In the genomic region with DNA sequence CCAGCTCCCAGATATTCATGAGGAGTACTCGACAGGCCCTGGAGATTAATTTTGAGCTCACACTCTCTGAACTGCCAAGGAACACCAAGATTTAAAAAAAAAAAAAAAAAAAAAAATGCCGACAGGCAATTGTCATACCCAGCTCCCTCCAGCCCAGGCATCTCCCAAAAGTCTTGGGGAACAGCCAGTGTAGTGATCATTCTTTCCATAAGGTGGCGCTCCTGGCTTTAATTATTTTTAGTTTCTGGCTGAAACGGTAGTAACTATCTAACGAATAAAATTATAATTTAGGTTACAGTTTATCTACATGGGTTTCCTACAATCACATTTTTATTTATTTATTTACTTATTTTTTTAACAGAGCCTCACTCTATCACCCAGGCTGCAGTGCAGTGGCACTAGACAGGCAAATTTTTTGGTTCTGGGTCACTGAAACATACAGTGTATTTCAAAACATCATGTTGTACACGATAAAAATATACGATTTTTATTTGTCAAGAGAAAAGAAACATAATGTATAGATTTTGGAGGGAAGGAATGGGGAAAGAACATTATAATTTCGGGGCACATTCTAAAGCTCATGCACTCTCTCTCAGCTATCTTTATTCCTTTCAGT, we compare ENCODE assay signal across 1 cellular context.
TF ChIP-seq lines count a peak whose summit lies in the region.

No MANE protein-coding gene starts in this region.

TF ChIP-seq in GM23338, 12 proteins besides CTCF, POLR2A, EP300 and RAD21 (continued from another document):
- TF ChIP-seq, protein P1, sequence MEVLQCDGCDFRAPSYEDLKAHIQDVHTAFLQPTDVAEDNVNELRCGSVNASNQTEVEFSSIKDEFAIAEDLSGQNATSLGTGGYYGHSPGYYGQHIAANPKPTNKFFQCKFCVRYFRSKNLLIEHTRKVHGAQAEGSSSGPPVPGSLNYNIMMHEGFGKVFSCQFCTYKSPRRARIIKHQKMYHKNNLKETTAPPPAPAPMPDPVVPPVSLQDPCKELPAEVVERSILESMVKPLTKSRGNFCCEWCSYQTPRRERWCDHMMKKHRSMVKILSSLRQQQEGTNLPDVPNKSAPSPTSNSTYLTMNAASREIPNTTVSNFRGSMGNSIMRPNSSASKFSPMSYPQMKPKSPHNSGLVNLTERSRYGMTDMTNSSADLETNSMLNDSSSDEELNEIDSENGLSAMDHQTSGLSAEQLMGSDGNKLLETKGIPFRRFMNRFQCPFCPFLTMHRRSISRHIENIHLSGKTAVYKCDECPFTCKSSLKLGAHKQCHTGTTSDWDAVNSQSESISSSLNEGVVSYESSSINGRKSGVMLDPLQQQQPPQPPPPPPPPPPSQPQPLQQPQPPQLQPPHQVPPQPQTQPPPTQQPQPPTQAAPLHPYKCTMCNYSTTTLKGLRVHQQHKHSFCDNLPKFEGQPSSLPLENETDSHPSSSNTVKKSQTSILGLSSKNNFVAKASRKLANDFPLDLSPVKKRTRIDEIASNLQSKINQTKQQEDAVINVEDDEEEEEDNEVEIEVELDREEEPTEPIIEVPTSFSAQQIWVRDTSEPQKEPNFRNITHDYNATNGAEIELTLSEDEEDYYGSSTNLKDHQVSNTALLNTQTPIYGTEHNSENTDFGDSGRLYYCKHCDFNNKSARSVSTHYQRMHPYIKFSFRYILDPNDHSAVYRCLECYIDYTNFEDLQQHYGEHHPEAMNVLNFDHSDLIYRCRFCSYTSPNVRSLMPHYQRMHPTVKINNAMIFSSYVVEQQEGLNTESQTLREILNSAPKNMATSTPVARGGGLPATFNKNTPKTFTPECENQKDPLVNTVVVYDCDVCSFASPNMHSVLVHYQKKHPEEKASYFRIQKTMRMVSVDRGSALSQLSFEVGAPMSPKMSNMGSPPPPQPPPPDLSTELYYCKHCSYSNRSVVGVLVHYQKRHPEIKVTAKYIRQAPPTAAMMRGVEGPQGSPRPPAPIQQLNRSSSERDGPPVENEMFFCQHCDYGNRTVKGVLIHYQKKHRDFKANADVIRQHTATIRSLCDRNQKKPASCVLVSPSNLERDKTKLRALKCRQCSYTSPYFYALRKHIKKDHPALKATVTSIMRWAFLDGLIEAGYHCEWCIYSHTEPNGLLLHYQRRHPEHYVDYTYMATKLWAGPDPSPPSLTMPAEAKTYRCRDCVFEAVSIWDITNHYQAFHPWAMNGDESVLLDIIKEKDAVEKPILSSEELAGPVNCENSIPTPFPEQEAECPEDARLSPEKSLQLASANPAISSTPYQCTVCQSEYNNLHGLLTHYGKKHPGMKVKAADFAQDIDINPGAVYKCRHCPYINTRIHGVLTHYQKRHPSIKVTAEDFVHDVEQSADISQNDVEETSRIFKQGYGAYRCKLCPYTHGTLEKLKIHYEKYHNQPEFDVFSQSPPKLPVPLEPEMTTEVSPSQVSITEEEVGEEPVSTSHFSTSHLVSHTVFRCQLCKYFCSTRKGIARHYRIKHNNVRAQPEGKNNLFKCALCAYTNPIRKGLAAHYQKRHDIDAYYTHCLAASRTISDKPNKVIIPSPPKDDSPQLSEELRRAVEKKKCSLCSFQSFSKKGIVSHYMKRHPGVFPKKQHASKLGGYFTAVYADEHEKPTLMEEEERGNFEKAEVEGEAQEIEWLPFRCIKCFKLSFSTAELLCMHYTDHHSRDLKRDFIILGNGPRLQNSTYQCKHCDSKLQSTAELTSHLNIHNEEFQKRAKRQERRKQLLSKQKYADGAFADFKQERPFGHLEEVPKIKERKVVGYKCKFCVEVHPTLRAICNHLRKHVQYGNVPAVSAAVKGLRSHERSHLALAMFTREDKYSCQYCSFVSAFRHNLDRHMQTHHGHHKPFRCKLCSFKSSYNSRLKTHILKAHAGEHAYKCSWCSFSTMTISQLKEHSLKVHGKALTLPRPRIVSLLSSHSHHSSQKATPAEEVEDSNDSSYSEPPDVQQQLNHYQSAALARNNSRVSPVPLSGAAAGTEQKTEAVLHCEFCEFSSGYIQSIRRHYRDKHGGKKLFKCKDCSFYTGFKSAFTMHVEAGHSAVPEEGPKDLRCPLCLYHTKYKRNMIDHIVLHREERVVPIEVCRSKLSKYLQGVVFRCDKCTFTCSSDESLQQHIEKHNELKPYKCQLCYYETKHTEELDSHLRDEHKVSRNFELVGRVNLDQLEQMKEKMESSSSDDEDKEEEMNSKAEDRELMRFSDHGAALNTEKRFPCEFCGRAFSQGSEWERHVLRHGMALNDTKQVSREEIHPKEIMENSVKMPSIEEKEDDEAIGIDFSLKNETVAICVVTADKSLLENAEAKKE (CRISPR knock-in tag; IDR thresholded peaks at IDR 0.05) = no peak
TF ChIP-seq in GM23338: peak in this region for 0.
